In the genomic region with DNA sequence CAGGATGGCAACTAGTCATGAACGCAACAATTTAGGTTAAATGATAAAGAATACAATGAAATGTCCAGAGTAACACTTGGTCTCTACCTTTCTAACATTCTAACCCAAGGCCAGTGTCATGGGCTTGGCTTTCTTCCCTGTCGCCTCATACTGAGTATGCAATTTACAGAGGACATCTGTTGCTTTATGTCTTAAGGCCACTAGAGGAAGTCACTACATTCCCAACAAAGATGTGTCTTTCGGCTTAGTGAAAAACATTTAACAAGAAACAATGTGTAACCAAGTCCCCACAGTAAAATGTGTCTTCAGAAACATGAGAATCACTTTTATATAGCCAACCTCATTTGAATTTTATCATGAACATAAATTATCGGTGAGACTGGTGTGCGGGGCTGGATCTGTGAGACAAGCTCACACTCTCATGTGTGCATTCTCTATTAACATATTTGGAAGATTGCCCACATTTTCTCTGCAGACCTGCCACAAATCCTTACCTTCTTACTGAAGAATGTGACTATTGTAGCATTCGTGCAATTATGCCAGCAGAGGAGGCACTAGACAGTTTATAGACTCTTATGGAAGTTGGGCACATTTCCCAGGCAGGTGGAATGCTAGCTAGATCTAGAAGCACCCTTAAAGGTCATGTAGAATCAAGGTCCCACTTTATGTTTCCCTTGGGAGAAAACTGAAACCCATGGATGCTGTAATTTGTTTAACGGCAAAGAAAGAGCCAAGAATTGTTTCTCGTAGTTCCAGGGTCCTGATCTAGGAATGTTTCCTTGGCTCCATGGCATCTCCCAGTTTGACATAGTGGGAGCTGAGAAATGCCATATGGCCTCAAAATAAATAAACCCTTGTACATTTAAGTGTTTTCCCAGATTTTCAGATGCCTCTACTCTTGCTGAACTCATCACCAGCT, we compare ENCODE assay signal across 12 cellular contexts.
DNase-seq lines count a peak whose midpoint lies in the region; ATAC-seq and TF ChIP-seq lines count a peak whose summit lies in the region.
"Had no signal": no experiment of that assay in that cellular context is flagged by ENCODE, and none has a peak within 500 bp of the region (broad histone marks: within the 10 kb centered on the region; RNA-seq: fewer than 3 reads in every experiment).

No MANE protein-coding gene starts in this region.

- H3K36me3 ChIP-seq in A673 (ENCODE audit: insufficient read depth, low read length, poor library complexity, severe bottlenecking): no peaks in the 10 kb centered on the region
- H3K36me3 ChIP-seq in HCT116 (ENCODE audit: control insufficient read depth in 1 of 2, insufficient read depth in 2 of 2, low read length in 2 of 2): no peaks in the 10 kb centered on the region
- H3K36me3 ChIP-seq in fibroblast of lung (ENCODE audit: control insufficient read depth, insufficient read depth, low read length): no peaks in the 10 kb centered on the region
- H3K36me3 ChIP-seq: BLaER1 treated with 17β-estradiol and CSF1 and Interleukin-3, amounts not matched to agents 10 nM and 100 nM had no signal

- intact Hi-C loops in A673 (cut with micrococcal nuclease; ENCODE audit: unreplicated experiment): loop anchor here (5.0 kb wide), 1 partner anchor 231 kb away; no protein-coding TSS in a partner anchor
- intact Hi-C loops in HCT116 (cut with micrococcal nuclease): no loop called here

- H3K9me3 ChIP-seq in A673 (ENCODE audit: low read depth, low read length, poor library complexity, severe bottlenecking) (no peaks in the 10 kb centered on the region), HCT116 (ENCODE audit: control insufficient read depth in 1 of 2, insufficient read depth in 1 of 2, low read depth in 1 of 2, low read length in 2 of 2) (no peaks in the 10 kb centered on the region), fibroblast of lung (ENCODE audit: control insufficient read depth, insufficient read depth, low read depth, low read length) (no peaks in the 10 kb centered on the region)
- H3K9me3 ChIP-seq: BLaER1 treated with 17β-estradiol and CSF1 and Interleukin-3, amounts not matched to agents 10 nM and 100 nM had no signal

- no peak overlapping the region for H3K4me2 ChIP-seq in HCT116 (ENCODE audit: low read length)
- H3K4me2 ChIP-seq in fibroblast of lung (ENCODE audit: extremely low read depth, insufficient read depth, low read length): no peak overlapping the region
- H3K4me2 ChIP-seq: BLaER1 treated with 17β-estradiol and CSF1 and Interleukin-3, amounts not matched to agents 10 nM and 100 nM had no signal

- H3K27me3 ChIP-seq in A673 (replicated peaks; ENCODE audit: insufficient read depth, low read depth, low read length, poor library complexity) (no peaks in the 10 kb centered on the region), HCT116 (ENCODE audit: insufficient read depth, low read length) (0 out of 2 replicates have a peak, but pooled peaks cover 7% of the 10 kb centered on the region), fibroblast of lung (ENCODE audit: control insufficient read depth, insufficient read depth, low read length) (no peaks in the 10 kb centered on the region)
- H3K27me3 ChIP-seq: BLaER1 treated with 17β-estradiol and CSF1 and Interleukin-3, amounts not matched to agents 10 nM and 100 nM had no signal

- TF ChIP-seq POLR2A in HCT116 (IDR thresholded peaks at IDR 0.05; ENCODE audit: borderline replicate concordance, extremely low read depth, insufficient read depth, insufficient read length): no peak

- peak; percentile 42; the same call in 1 of the 2 replicates for ATAC-seq in HCT116
- no peak for ATAC-seq in GM21786 (IDR thresholded peaks at IDR 0.05; ENCODE audit: unreplicated experiment)
- no peak for ATAC-seq in HG03469 (IDR thresholded peaks at IDR 0.05; ENCODE audit: unreplicated experiment)
- ATAC-seq: left lobe of liver had no signal

- H3K79me2 ChIP-seq in HCT116 (ENCODE audit: insufficient read depth, low read length) (no peaks in the 10 kb centered on the region), fibroblast of lung (ENCODE audit: control insufficient read depth, insufficient read depth, low read length) (no peaks in the 10 kb centered on the region)

- H3K9me2 ChIP-seq in HCT116 (ENCODE audit: insufficient read depth): no peaks in the 10 kb centered on the region

- no peak overlapping the region for H3K9ac ChIP-seq in HCT116 (ENCODE audit: low read length)
- H3K9ac ChIP-seq in fibroblast of lung (ENCODE audit: insufficient read depth, low read length): no peak overlapping the region
- H3K9ac ChIP-seq: BLaER1 treated with 17β-estradiol and CSF1 and Interleukin-3, amounts not matched to agents 10 nM and 100 nM had no signal

- RAD21 ChIA-PET in HCT116 (lab: Charles Lee; ENCODE audit: low non-redundant PET in 1 of 2, low total read pairs in 2 of 2, uncharacterized antibody in 2 of 2, unreplicated experiment in 2 of 2): no interaction called here

- no peak overlapping the region for H3K27ac ChIP-seq in A673 (ENCODE audit: low read depth, low read length, poor library complexity, severe bottlenecking)
- H3K27ac ChIP-seq in HCT116 (ENCODE audit: low read depth, low read length): no peak overlapping the region
- H3K27ac ChIP-seq in fibroblast of lung (ENCODE audit: insufficient read depth, low read length): no peak overlapping the region
- H3K27ac ChIP-seq: BLaER1 treated with 17β-estradiol and CSF1 and Interleukin-3, amounts not matched to agents 10 nM and 100 nM; skin epidermis had no signal

- DNase-seq in A673 (ENCODE audit: low spot score): peak; percentile 62
- DNase-seq in HCT116 (ENCODE audit: low read depth, low spot score): no peak
- DNase-seq in NCI-H446 treated with DMSO at 0.1 percent for 48 hours (lab: John Stamatoyannopoulos, UW): peak; percentile 35
- DNase-seq in fibroblast of lung (ENCODE audit: low read depth in 2 of 2): peak; percentile 15 to 87
- no peak for DNase-seq in midbrain (lab: John Stamatoyannopoulos, UW)
- no peak for DNase-seq in ecto neural progenitor cell (ENCODE audit: low spot score)
- DNase-seq: activated gamma-delta T cell treated with Interleukin-2 at 50 U/mL for 16 hours had no signal

- H2AFZ ChIP-seq in HCT116 (ENCODE audit: low read depth, low read length, poor library complexity, severe bottlenecking) (no peak overlapping the region), fibroblast of lung (ENCODE audit: low read length) (no peak overlapping the region)

- TF ChIP-seq RAD21 in HCT116 (IDR thresholded peaks at IDR 0.05; ENCODE audit: low read depth): peak; percentile 5; the same call in 1 of the 2 replicates

- POLR2A ChIA-PET in A673 (lab: Charles Lee; ENCODE audit: low non-redundant PET): no interaction called here
- POLR2A ChIA-PET in HCT116 (lab: Charles Lee): no interaction called here

- peaks cover 15% of the 10 kb centered on the region for H3K4me1 ChIP-seq in A673 (ENCODE audit: insufficient read depth, low read length, poor library complexity, severe bottlenecking)
- H3K4me1 ChIP-seq in HCT116 (ENCODE audit: control insufficient read depth in 1 of 2, insufficient read depth in 2 of 2, low read length in 2 of 2): no peaks in the 10 kb centered on the region
- H3K4me1 ChIP-seq in fibroblast of lung (ENCODE audit: control insufficient read depth, extremely low read depth, insufficient read depth, low read length): peaks cover 5% of the 10 kb centered on the region
- H3K4me1 ChIP-seq: BLaER1 treated with 17β-estradiol and CSF1 and Interleukin-3, amounts not matched to agents 10 nM and 100 nM had no signal

- H4K20me1 ChIP-seq in HCT116 (ENCODE audit: insufficient read depth): no peaks in the 10 kb centered on the region
- H4K20me1 ChIP-seq in fibroblast of lung (ENCODE audit: control insufficient read depth, extremely low read depth, insufficient read depth, low read length): no peaks in the 10 kb centered on the region
- H4K20me1 ChIP-seq: BLaER1 treated with 17β-estradiol and CSF1 and Interleukin-3, amounts not matched to agents 10 nM and 100 nM had no signal

- peak; percentile 47; the same call in 1 of the 2 replicates for TF ChIP-seq CTCF in A673 (conservative IDR thresholded peaks at IDR 0.05; ENCODE audit: low read depth, low read length)
- 0 out of 6 replicates have a peak, but pooled peaks of 1 of the 3 experiments have one; percentile 21 for TF ChIP-seq CTCF in HCT116 (IDR thresholded peaks at IDR 0.05 in 2 of 3, conservative IDR thresholded peaks at IDR 0.05 in 1 of 3; ENCODE audit: borderline replicate concordance in 1 of 3, insufficient read depth in 1 of 3, low read depth in 2 of 3, low read length in 2 of 3)
- no peak for TF ChIP-seq CTCF in fibroblast of lung (conservative IDR thresholded peaks at IDR 0.05 in 1 of 2, IDR thresholded peaks at IDR 0.05 in 1 of 2; ENCODE audit: low read depth in 1 of 2, low read length in 2 of 2)

- BruUV-seq in A673 (replicated peaks; lab: Mats Ljungman, UMichigan) (no TSS peak), HCT116 (replicated peaks; lab: Mats Ljungman, UMichigan) (no TSS peak)

- H3K4me3 ChIP-seq in A673 (ENCODE audit: low read depth, low read length, poor library complexity, severe bottlenecking) (no peak overlapping the region), HCT116 (replicated peaks in 1 of 2; ENCODE audit: low read depth in 1 of 2, low read length in 2 of 2) (no peak overlapping the region), fibroblast of lung (replicated peaks in 1 of 4; ENCODE audit: control extremely low read depth in 1 of 4, insufficient read depth in 1 of 4, low read depth in 3 of 4, low read length in 4 of 4) (no peak overlapping the region)
- H3K4me3 ChIP-seq: BLaER1 treated with 17β-estradiol and CSF1 and Interleukin-3, amounts not matched to agents 10 nM and 100 nM; skin epidermis had no signal

- CTCF ChIA-PET in A673 (lab: Charles Lee): no interaction called here
- CTCF ChIA-PET in HCT116 (lab: Charles Lee): no interaction called here

TF ChIP-seq in HCT116, 20 proteins besides CTCF, POLR2A, EP300 and RAD21 (continues in another document):
- no peak for TF ChIP-seq ZFX (IDR thresholded peaks at IDR 0.05)
- no peak for TF ChIP-seq SIN3A (IDR thresholded peaks at IDR 0.05; ENCODE audit: low read depth)
- no peak for TF ChIP-seq FOSL1 (IDR thresholded peaks at IDR 0.05; ENCODE audit: low read depth)
- TF ChIP-seq ELF1 (IDR thresholded peaks at IDR 0.05; ENCODE audit: borderline replicate concordance, low read depth): no peak
- TF ChIP-seq ZNF274 (IDR thresholded peaks at IDR 0.05; ENCODE audit: low read depth, low read length): no peak
- TF ChIP-seq EZH2phosphoT487 (IDR thresholded peaks at IDR 0.05; ENCODE audit: borderline replicate concordance): no peak
- no peak for TF ChIP-seq SP1 (IDR thresholded peaks at IDR 0.05; ENCODE audit: low read depth)
- no peak for TF ChIP-seq EGR1 (IDR thresholded peaks at IDR 0.05; ENCODE audit: low read depth)
- TF ChIP-seq, protein P1, sequence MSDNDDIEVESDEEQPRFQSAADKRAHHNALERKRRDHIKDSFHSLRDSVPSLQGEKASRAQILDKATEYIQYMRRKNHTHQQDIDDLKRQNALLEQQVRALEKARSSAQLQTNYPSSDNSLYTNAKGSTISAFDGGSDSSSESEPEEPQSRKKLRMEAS (IDR thresholded peaks at IDR 0.05): no peak
- no peak for TF ChIP-seq CBX3 (IDR thresholded peaks at IDR 0.05; ENCODE audit: low read depth)

Comparison
In these comparisons a context has a peak if more than half of its experiments do, and no peak if none do; other contexts are left out.
1. DNase-seq: peak in A673 (single experiment), NCI-H446 treated with DMSO at 0.1 percent for 48 hours (single experiment) and fibroblast of lung (2 of 2); none in HCT116 (single experiment), midbrain (single experiment) and ecto neural progenitor cell (single experiment).